ENCODE assay signal across 9 cellular contexts in the genomic region with DNA sequence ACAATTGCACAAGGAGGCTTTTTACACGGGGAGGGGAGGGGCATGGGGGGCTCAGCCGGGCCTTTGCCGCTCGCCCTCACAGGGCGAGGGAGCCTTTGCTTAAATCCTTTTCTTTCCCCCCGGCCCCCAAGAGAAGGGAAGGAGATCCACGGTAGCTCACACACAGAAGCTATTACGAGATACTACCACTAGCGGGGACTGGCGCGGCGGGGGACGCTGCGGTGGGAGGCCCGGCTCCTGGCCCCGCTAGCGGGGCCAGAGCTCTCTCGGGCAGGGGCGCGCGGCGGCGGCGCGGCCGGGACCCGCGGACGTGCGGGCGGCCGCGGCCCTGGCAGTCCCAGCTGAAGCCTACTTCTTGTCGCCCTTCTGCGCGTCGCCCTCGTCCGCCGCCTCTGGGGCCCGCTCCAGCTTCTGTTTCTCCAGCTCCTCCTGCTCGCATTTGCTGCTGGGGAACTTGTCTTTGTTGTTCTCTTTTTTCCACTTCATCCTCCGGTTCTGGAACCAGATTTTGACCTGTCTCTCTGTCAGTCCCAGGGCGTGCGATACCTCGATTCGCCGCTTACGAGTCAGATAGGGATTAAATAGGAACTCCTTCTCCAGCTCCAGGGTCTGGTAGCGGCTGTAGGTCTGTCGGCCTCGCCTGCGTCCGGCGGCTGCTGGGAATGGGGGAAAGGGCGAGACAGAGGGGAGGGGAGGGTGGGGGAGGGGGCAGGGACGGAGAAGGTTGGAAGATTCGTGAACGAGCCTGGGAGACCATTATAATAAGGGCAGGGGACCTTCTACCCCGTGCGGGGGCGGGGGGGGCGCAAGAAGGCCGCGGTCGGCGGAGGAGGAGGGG. TPM values are rescaled to one million over a fixed set of nuclear protein-coding genes. Genes with fewer than 3 reads are reported as not detected.
DNase-seq lines count a peak whose midpoint lies in the region; FAIRE-seq and TF ChIP-seq lines count a peak whose summit lies in the region.
"Had no signal": no experiment of that assay in that cellular context is flagged by ENCODE, and none has a peak within 500 bp of the region (broad histone marks: within the 10 kb centered on the region; RNA-seq: fewer than 3 reads in every experiment).

No MANE protein-coding gene starts in this region.

- intact Hi-C loops in esophagus muscularis mucosa (cut with DNase I) = no loop called here

- peaks cover 38 to 100% (median 95%) of the 10 kb centered on the region in 4 donors for H3K27me3 ChIP-seq in esophagus muscularis mucosa

- H3K36me3 Mint-ChIP-seq in osteocyte (ENCODE audit: unreplicated experiment) = no peaks in the 10 kb centered on the region

- H3K9me3 ChIP-seq in esophagus muscularis mucosa = no peaks in the 10 kb centered on the region

- H3K9me3 Mint-ChIP-seq in osteocyte (ENCODE audit: unreplicated experiment) = no peaks in the 10 kb centered on the region

- peak; percentile 65 for DNase-seq in Daoy (ENCODE audit: low read depth)
- peak; percentile 79 for DNase-seq in HTR-8/SVneo (ENCODE audit: insufficient read length, low spot score)
- DNase-seq in esophagus muscularis mucosa (ENCODE audit: extremely low spot score) = no peak
- DNase-seq in osteocyte (ENCODE audit: extremely low spot score, unreplicated experiment) = no peak
- no peak for DNase-seq in dedifferentiated amniotic fluid mesenchymal stem cell (ENCODE audit: extremely low spot score)
- DNase-seq in ecto neural progenitor cell (ENCODE audit: low spot score) = no peak
- no peak for DNase-seq in COLO829 (ENCODE audit: low spot score)

- H3K27me3 Mint-ChIP-seq in osteocyte (ENCODE audit: unreplicated experiment) = peaks cover 82% of the 10 kb centered on the region

- TF ChIP-seq CTCF in WI38 (IDR thresholded peaks at IDR 0.05; ENCODE audit: low read depth, low read length) (0 out of 2 replicates have a peak, but pooled peaks have one; percentile 23), esophagus muscularis mucosa (IDR thresholded peaks at IDR 0.05) (peak in 1 of 3 experiments; percentile 34), osteocyte (IDR thresholded peaks at IDR 0.05) (peak; percentile 31)

- peaks cover 25% of the 10 kb centered on the region for H3K4me1 Mint-ChIP-seq in osteocyte (ENCODE audit: unreplicated experiment)

- no peaks in the 10 kb centered on the region for H3K36me3 ChIP-seq in esophagus muscularis mucosa

- peak; percentile 86 for FAIRE-seq in HTR-8/SVneo (lab: Jason Lieb, UNC)

- H3K27ac Mint-ChIP-seq in osteocyte (ENCODE audit: unreplicated experiment) = no peak overlapping the region

- peaks cover 52 to 60% (median 59%) of the 10 kb centered on the region in 4 donors for H3K4me1 ChIP-seq in esophagus muscularis mucosa

- H3K27ac ChIP-seq in esophagus muscularis mucosa (replicated peaks in 1 of 4) = no peak overlapping the region

- no peak for TF ChIP-seq EP300 in esophagus muscularis mucosa (IDR thresholded peaks at IDR 0.05)

- WGBS in esophagus muscularis mucosa = 2% methylated on average over 52 of the region's 67 CpGs

- H3K4me3 Mint-ChIP-seq in osteocyte (ENCODE audit: unreplicated experiment) = peak overlapping the region; percentile 65

- peak overlapping the region; percentile 58 for H3K4me3 ChIP-seq in WI38 (ENCODE audit: low read depth, low read length)
- peak overlapping the region; percentile 27 to 63 (median 44) for H3K4me3 ChIP-seq in esophagus muscularis mucosa

- TF ChIP-seq POLR2A in esophagus muscularis mucosa (IDR thresholded peaks at IDR 0.05; ENCODE audit: low read depth) = no peak

RNA-seq across cellular contexts. Expression of a gene that starts 2.0 kb away (rescaled TPM):
- total RNA-seq in Daoy (2014; rRNA removed; shearing (Covaris generic)) = 6.9 and 12.4 TPM in 2 replicates
- total RNA-seq in esophagus muscularis mucosa (not detected), osteocyte (not detected in 2 replicates)
- total RNA-seq: pulmonary artery endothelial cell had no signal

RNA-seq across cellular contexts. Expression of a gene that starts 2.3 kb away (rescaled TPM):
- total RNA-seq in Daoy (2014; rRNA removed; shearing (Covaris generic)) = 10.6 and 13.2 TPM in 2 replicates
- total RNA-seq in esophagus muscularis mucosa = 1 to 10 TPM in 1 of 4 donors, under 1 TPM in 3; 0.52 to 1.7 (median 0.66) TPM
- total RNA-seq in osteocyte = not detected in 2 replicates

RNA-seq across cellular contexts. Expression of a gene that starts 8.3 kb away (rescaled TPM):
- 2.4 and 6.7 TPM in 2 replicates for total RNA-seq in Daoy (2014; rRNA removed; shearing (Covaris generic))
- total RNA-seq in esophagus muscularis mucosa (1 to 10 TPM; 2.2 to 5.4 (median 2.9) TPM), osteocyte (not detected in 2 replicates)

RNA-seq across cellular contexts. Expression of a gene that starts 13.1 kb away (rescaled TPM):
- 4.7 and 10.6 TPM in 2 replicates for total RNA-seq in Daoy (2014; rRNA removed; shearing (Covaris generic))
- total RNA-seq in esophagus muscularis mucosa (not detected), osteocyte (not detected in 2 replicates)
- total RNA-seq: pulmonary artery endothelial cell had no signal

RNA-seq across cellular contexts. Expression of a gene that starts 19.5 kb away (rescaled TPM):
- 0.06 TPM in 1 of 2 replicates, not detected in the other for total RNA-seq in Daoy (2014; rRNA removed; shearing (Covaris generic))
- total RNA-seq in esophagus muscularis mucosa (under 1 TPM; 0.17 to 0.83 (median 0.36) TPM), osteocyte (not detected in 2 replicates)

Comparison
In these comparisons a context has a peak if more than half of its experiments do, and no peak if none do; other contexts are left out.
1. DNase-seq: peak in Daoy (single experiment) and HTR-8/SVneo (single experiment); none in esophagus muscularis mucosa (single experiment), osteocyte (single experiment), dedifferentiated amniotic fluid mesenchymal stem cell (single experiment), ecto neural progenitor cell (single experiment) and COLO829 (single experiment).